ENCODE assay signal across 2 cellular contexts in genomic region chr6:143374014-143374413, GRCh38.
TF ChIP-seq lines count a peak whose summit lies in the region.

No MANE protein-coding gene starts in this region.

TF ChIP-seq in HCT116, 20 proteins besides CTCF, POLR2A, EP300 and RAD21 (continued from another document):
- TF ChIP-seq ZBTB33 (IDR thresholded peaks at IDR 0.05; ENCODE audit: extremely low read depth, insufficient replicate concordance, low read length): no peak
- TF ChIP-seq SIN3A (IDR thresholded peaks at IDR 0.05; ENCODE audit: low read depth): no peak
- no peak for TF ChIP-seq SP1 (IDR thresholded peaks at IDR 0.05; ENCODE audit: low read depth)
- TF ChIP-seq CEBPB (IDR thresholded peaks at IDR 0.05; ENCODE audit: low read depth): no peak
- no peak for TF ChIP-seq MAX (IDR thresholded peaks at IDR 0.05)
- no peak for TF ChIP-seq JUND (IDR thresholded peaks at IDR 0.05)
- no peak for TF ChIP-seq ZFX (IDR thresholded peaks at IDR 0.05)
- no peak for TF ChIP-seq ATF3 (IDR thresholded peaks at IDR 0.05)
- no peak for TF ChIP-seq EGR1 (IDR thresholded peaks at IDR 0.05; ENCODE audit: low read depth)

TF ChIP-seq in SK-N-SH, 30 proteins besides CTCF, POLR2A, EP300 and RAD21 (continued from another document):
- no peak for TF ChIP-seq REST (IDR thresholded peaks at IDR 0.05; ENCODE audit: low read depth, low read length)
- no peak for TF ChIP-seq USF2 (IDR thresholded peaks at IDR 0.05; ENCODE audit: borderline replicate concordance, low read depth, low read length)
- TF ChIP-seq MXI1 (IDR thresholded peaks at IDR 0.05; ENCODE audit: low read depth, low read length): no peak
- TF ChIP-seq MAX (IDR thresholded peaks at IDR 0.05; ENCODE audit: low read depth): no peak
